In genomic region chr21:32499249-32500055, GRCh38 we compare ENCODE assay signal across 1 cellular context.
A peak's percentile ranks its signal among the peaks of the same experiment; 100 is the strongest.
TF ChIP-seq lines count a peak whose summit lies in the region.

No MANE protein-coding gene starts in this region.

TF ChIP-seq in endothelial cell of umbilical vein, 7 proteins besides CTCF, POLR2A, EP300 and RAD21 (continued from another document):
- TF ChIP-seq MYC (IDR thresholded peaks at IDR 0.05; ENCODE audit: low read depth, low read length) (no peak), FOS (IDR thresholded peaks at IDR 0.05; ENCODE audit: borderline replicate concordance, insufficient read depth, low read length) (peak; percentile 48)
